In the genomic region with DNA sequence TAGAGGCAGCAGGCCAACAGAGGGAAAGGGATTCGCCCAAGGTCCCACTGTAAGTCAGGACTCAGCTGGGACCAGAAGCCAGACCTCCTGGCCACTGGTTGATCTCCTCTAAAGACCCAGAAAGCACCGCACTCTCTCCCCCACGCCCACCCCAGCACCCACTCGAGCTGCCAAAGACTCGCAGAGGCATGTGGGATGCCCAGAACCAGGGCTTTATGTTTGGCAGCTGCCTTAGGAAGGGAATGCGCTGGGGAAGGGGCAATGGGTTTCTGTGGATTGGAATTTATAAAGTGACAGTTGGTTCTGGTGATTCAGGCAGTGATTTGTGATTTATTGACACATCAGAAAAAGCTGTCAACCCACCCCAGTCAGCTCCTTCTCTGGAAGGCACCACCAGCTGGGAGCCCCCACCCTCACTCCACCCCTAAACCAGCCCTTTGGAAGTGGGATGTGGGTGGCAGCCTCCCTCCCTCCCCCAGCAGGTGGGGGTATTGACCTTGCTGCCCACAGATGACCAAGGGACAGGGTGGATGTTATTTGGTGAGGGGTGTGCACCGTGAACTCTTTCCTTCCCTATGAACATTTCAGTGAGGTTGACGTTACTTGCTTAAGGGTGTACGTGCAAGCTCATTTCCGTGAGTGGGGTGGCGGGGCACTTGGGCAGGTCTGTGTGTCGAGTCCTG, we compare ENCODE assay signal across 2 cellular contexts.
TF ChIP-seq lines count a peak whose summit lies in the region.

No MANE protein-coding gene starts in this region.

TF ChIP-seq in GM12878, 131 proteins besides CTCF, POLR2A, EP300 and RAD21:
- TF ChIP-seq SRF (IDR thresholded peaks at IDR 0.05; ENCODE audit: low read depth in 2 of 2, low read length in 2 of 2) (no peak), RFX5 (IDR thresholded peaks at IDR 0.05; ENCODE audit: low read depth, low read length) (no peak), NR2C1 (IDR thresholded peaks at IDR 0.05) (no peak), TBL1XR1 (IDR thresholded peaks at IDR 0.05; ENCODE audit: low read depth, low read length) (no peak)

TF ChIP-seq in GM23338, 12 proteins besides CTCF, POLR2A, EP300 and RAD21:
- TF ChIP-seq ZNF331 (CRISPR knock-in tag; IDR thresholded peaks at IDR 0.05; ENCODE audit: low read depth), result no peak
- TF ChIP-seq EZH2phosphoT487 (IDR thresholded peaks at IDR 0.05; ENCODE audit: unreplicated experiment), result no peak
- TF ChIP-seq POLR2AphosphoS5 (IDR thresholded peaks at IDR 0.05; ENCODE audit: low read depth), result no peak
- TF ChIP-seq STAT1 (IDR thresholded peaks at IDR 0.05; ENCODE audit: unreplicated experiment), result no peak
- TF ChIP-seq CREB1 (CRISPR knock-in tag; IDR thresholded peaks at IDR 0.05; ENCODE audit: low read depth), result no peak
- TF ChIP-seq REST (IDR thresholded peaks at IDR 0.05; ENCODE audit: unreplicated experiment), result no peak
- TF ChIP-seq, protein P1, sequence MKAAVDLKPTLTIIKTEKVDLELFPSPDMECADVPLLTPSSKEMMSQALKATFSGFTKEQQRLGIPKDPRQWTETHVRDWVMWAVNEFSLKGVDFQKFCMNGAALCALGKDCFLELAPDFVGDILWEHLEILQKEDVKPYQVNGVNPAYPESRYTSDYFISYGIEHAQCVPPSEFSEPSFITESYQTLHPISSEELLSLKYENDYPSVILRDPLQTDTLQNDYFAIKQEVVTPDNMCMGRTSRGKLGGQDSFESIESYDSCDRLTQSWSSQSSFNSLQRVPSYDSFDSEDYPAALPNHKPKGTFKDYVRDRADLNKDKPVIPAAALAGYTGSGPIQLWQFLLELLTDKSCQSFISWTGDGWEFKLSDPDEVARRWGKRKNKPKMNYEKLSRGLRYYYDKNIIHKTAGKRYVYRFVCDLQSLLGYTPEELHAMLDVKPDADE (IDR thresholded peaks at IDR 0.05), result no peak
- TF ChIP-seq NANOG (IDR thresholded peaks at IDR 0.05; ENCODE audit: borderline replicate concordance), result no peak
- no peak for TF ChIP-seq JUNB (IDR thresholded peaks at IDR 0.05; ENCODE audit: unreplicated experiment)
- no peak for TF ChIP-seq ZNF114 (CRISPR knock-in tag; IDR thresholded peaks at IDR 0.05)
- no peak for TF ChIP-seq EZH2 (IDR thresholded peaks at IDR 0.05; ENCODE audit: low read depth, unreplicated experiment)
